In the genomic region with DNA sequence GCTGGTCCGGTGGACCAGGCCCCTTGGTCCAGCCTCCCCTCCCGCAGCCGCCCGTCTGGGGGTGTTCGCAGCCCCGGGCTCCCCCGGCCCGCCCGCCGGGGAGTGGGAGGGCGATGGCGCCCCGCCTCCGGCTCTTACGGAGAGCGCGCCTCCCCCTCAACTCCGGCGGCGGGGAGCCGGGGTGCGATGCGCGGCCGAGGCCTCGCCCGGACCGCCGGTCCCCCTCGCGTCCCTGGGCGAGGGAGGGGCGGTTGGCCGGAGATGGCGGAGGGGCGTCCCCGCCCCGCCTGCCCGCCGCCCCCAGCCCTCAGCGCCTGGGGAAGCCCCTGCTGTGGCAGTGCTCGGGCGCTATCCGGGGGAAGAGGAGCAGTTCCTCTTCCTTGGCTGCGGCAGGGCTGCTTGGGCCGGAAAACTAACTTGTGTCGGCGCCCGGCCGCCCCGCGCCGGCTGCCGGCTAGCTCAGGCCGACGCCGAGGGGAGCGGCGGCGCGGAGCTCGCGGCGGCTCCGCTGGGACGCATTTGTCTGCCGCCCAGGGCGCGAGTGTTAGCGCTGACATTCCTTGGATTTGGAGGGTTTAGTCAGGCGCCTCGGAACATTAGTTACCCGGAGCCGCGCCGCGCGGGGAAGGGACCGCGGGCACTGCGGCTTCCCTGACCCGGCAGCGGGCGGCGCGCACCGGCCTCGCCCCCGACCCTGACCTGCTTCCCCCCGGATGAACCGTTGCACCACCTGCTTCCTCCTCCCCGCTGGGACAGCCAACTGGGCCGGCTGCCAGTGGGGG, we compare ENCODE assay signal across 8 cellular contexts.
DNase-seq lines count a peak whose midpoint lies in the region; ATAC-seq lines count a peak whose summit lies in the region.

No MANE protein-coding gene starts in this region.

- peak; percentile 59 for ATAC-seq in HG02623 (IDR thresholded peaks at IDR 0.05; ENCODE audit: unreplicated experiment)
- ATAC-seq in central memory CD8-positive, alpha-beta T cell (replicated peaks; ENCODE audit: extremely low read depth, poor library complexity, severe bottlenecking): peak; percentile 69

- no peaks in the 10 kb centered on the region for H3K9me3 Mint-ChIP-seq in central memory CD8-positive, alpha-beta T cell

- DNase-seq in NCI-H1436 (lab: John Stamatoyannopoulos, UW): peak; percentile 16
- DNase-seq in NCI-H1436 treated with DMSO at 0.1 percent for 48 hours (lab: John Stamatoyannopoulos, UW): no peak
- DNase-seq in NCI-H1092 (lab: John Stamatoyannopoulos, UW): peak; percentile 40
- DNase-seq in activated CD4-positive, CD25-positive, alpha-beta regulatory T cell (lab: John Stamatoyannopoulos, UW): peak; percentile 30 to 38 (median 34)
- peak; percentile 38 to 48 for DNase-seq in central memory CD8-positive, alpha-beta T cell (ENCODE audit: low spot score in 2 of 2)
- peak; percentile 34 for DNase-seq in kidney glomerular epithelial cell (lab: John Stamatoyannopoulos, UW)
- peak; percentile 23 to 35 for DNase-seq in stimulated activated CD4-positive, alpha-beta T cell treated with anti-CD3 and anti-CD28 coated beads, Interleukin-15, amount 100 ng/mL, for 48 hours (ENCODE audit: low read depth in 2 of 2)

- no peaks in the 10 kb centered on the region for H3K27me3 Mint-ChIP-seq in central memory CD8-positive, alpha-beta T cell

- H3K4me3 Mint-ChIP-seq in central memory CD8-positive, alpha-beta T cell: peak overlapping the region; percentile 79

- H3K36me3 Mint-ChIP-seq in central memory CD8-positive, alpha-beta T cell (ENCODE audit: insufficient read depth): peaks cover 6% of the 10 kb centered on the region

- no peak overlapping the region for H3K27ac Mint-ChIP-seq in central memory CD8-positive, alpha-beta T cell (ENCODE audit: low read depth)

- peaks cover 48% of the 10 kb centered on the region for H3K4me1 Mint-ChIP-seq in central memory CD8-positive, alpha-beta T cell
